In genomic region chr19:58554494-58555368, GRCh38 we compare ENCODE assay signal across 8 cellular contexts. TPM values are rescaled to one million over a fixed set of nuclear protein-coding genes. Genes with fewer than 3 reads are reported as not detected.
DNase-seq lines count a peak whose midpoint lies in the region; ATAC-seq and TF ChIP-seq lines count a peak whose summit lies in the region.

TSS of gene CHMP2A (minus strand) at chr19:58555105. CDS start at chr19:58554212, 893 bp downstream.

- no peaks in the 10 kb centered on the region for H3K9me3 Mint-ChIP-seq in dendritic cell treated with granulocyte-macrophage colony-stimulating factor and Interleukin-4, amounts not matched to agents 40 ng/mL and 50 ng/mL, for 4 days

- peak within 1 kb of the TSS; percentile 76 to 90 (median 83) for H3K27ac ChIP-seq in right lobe of liver

- TF ChIP-seq CTCF in right lobe of liver (IDR thresholded peaks at IDR 0.05): no peak

- peak within 1 kb of the TSS; percentile 99 for H3K27ac Mint-ChIP-seq in dendritic cell treated with granulocyte-macrophage colony-stimulating factor and Interleukin-4, amounts not matched to agents 40 ng/mL and 50 ng/mL, for 4 days

- H3K9me3 ChIP-seq in right lobe of liver: no peaks in the 10 kb centered on the region

- H3K27me3 Mint-ChIP-seq in dendritic cell treated with granulocyte-macrophage colony-stimulating factor and Interleukin-4, amounts not matched to agents 40 ng/mL and 50 ng/mL, for 4 days: no peaks in the 10 kb centered on the region

- H3K4me3 ChIP-seq in right lobe of liver: peak within 1 kb of the TSS; percentile 37 to 90 (median 89)

- peaks cover 0 to 47% (median 19%) of the 10 kb centered on the region in 4 donors for H3K36me3 ChIP-seq in right lobe of liver

- H3K27me3 ChIP-seq in right lobe of liver: no peaks in the 10 kb centered on the region

- WGBS in right lobe of liver (ENCODE audit: insufficient coverage, low coverage, low lambda C conversion rate, missing lambda C conversion rate): 1% methylated on average over 23 of the region's 69 CpGs

- ATAC-seq in GM18498 (IDR thresholded peaks at IDR 0.05; ENCODE audit: unreplicated experiment): peak; percentile 32
- ATAC-seq in HG03175 (IDR thresholded peaks at IDR 0.05; ENCODE audit: unreplicated experiment): peak; percentile 34
- ATAC-seq in right lobe of liver: peak; percentile 48 to 61 (median 54)

- DNase-seq in activated CD4-positive, alpha-beta T cell treated with anti-CD3 and anti-CD28 coated beads for 1 hour: peak; percentile 96
- DNase-seq in right lobe of liver (peak; percentile 99), DMS53 (lab: John Stamatoyannopoulos, UW) (no peak), NCI-H345 treated with DMSO at 0.1 percent for 48 hours (lab: John Stamatoyannopoulos, UW; ENCODE audit: unreplicated experiment) (no peak)
- DNase-seq in stimulated activated CD4-positive, alpha-beta T cell treated with anti-CD3 and anti-CD28 coated beads, Interleukin-4, amount 100 ng/mL, for 48 hours (ENCODE audit: low read depth in 2 of 2): peak; percentile 98 to 99

- intact Hi-C loops in dendritic cell treated with granulocyte-macrophage colony-stimulating factor and Interleukin-4, amounts not matched to agents 40 ng/mL and 50 ng/mL, for 4 days (cut with micrococcal nuclease): loop anchor here (1.0 kb wide), 1 partner anchor 19 kb away; the partner anchor contains the start of gene MZF1
- intact Hi-C loops in right lobe of liver (cut with DNase I): no loop called here

- H3K36me3 Mint-ChIP-seq in dendritic cell treated with granulocyte-macrophage colony-stimulating factor and Interleukin-4, amounts not matched to agents 40 ng/mL and 50 ng/mL, for 4 days (ENCODE audit: low read depth): peaks cover 98% of the 10 kb centered on the region

- peaks cover 0 to 24% (median 6%) of the 10 kb centered on the region in 4 donors for H3K4me1 ChIP-seq in right lobe of liver

- peaks cover 70% of the 10 kb centered on the region for H3K4me1 Mint-ChIP-seq in dendritic cell treated with granulocyte-macrophage colony-stimulating factor and Interleukin-4, amounts not matched to agents 40 ng/mL and 50 ng/mL, for 4 days (ENCODE audit: low read depth)

- H3K4me3 Mint-ChIP-seq in dendritic cell treated with granulocyte-macrophage colony-stimulating factor and Interleukin-4, amounts not matched to agents 40 ng/mL and 50 ng/mL, for 4 days: peak within 1 kb of the TSS; percentile 94

- TF ChIP-seq POLR2A in right lobe of liver (IDR thresholded peaks at IDR 0.05): peak; percentile 64

RNA-seq across cellular contexts. Expression of gene CHMP2A, which starts in this region (rescaled TPM):
- total RNA-seq in right lobe of liver: 10 to 100 TPM; 62.1 to 90.9 (median 70.7) TPM

Comparison
In these comparisons a context has a peak if more than half of its experiments do, and no peak if none do; other contexts are left out.
1. DNase-seq: peak in activated CD4-positive, alpha-beta T cell treated with anti-CD3 and anti-CD28 coated beads for 1 hour (single experiment), right lobe of liver (3 of 3) and stimulated activated CD4-positive, alpha-beta T cell treated with anti-CD3 and anti-CD28 coated beads, Interleukin-4, amount 100 ng/mL, for 48 hours (2 of 2); none in DMS53 (single experiment) and NCI-H345 treated with DMSO at 0.1 percent for 48 hours (single experiment).
2. Peak in every context shown above with its lines, with median percentiles within 50 percentile points of each other: ATAC-seq.